In genomic region chr2:241802806-241803318, GRCh38 we compare ENCODE assay signal across 1 cellular context.
TF ChIP-seq lines count a peak whose summit lies in the region.

No MANE protein-coding gene starts in this region.

TF ChIP-seq in A549, 52 proteins besides CTCF, POLR2A, EP300 and RAD21 (continued from another document):
- TF ChIP-seq, protein P1, sequence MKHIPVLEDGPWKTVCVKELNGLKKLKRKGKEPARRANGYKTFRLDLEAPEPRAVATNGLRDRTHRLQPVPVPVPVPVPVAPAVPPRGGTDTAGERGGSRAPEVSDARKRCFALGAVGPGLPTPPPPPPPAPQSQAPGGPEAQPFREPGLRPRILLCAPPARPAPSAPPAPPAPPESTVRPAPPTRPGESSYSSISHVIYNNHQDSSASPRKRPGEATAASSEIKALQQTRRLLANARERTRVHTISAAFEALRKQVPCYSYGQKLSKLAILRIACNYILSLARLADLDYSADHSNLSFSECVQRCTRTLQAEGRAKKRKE (CRISPR knock-in tag; IDR thresholded peaks at IDR 0.05; ENCODE audit: low read depth): no peak
- no peak for TF ChIP-seq TFCP2L1 (CRISPR knock-in tag; IDR thresholded peaks at IDR 0.05)
- TF ChIP-seq CBX2 (IDR thresholded peaks at IDR 0.05; ENCODE audit: borderline replicate concordance, low read depth): no peak
- no peak for TF ChIP-seq TP53 (CRISPR knock-in tag; IDR thresholded peaks at IDR 0.05)
- no peak for TF ChIP-seq JUN (IDR thresholded peaks at IDR 0.05)
